ENCODE assay signal across 21 cellular contexts in the genomic region with DNA sequence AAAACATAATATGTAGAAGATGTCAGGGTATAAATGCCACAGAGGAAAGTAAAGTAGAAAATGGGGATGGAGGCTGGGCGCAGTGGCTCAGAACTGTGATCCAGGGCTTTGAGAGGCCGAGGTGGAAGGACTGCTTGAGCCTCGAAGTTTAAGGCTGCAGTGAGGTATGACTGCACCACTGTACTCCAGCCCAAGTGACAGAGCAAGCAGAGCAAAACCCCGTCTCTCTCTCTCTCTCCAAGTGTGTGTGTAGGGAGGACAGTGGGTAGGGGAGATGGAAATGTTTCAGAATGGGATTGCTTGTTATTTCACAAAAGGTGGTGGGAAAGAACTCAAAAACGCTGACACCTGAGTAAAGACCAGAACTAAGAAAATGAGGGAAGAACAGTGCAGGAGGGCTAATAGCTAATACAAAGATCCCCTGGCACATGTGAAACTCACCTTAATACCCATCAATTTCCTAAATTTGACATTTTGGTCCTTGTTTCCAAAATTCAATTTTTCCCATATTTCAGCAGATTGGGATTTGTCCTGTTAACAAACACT. TPM values are rescaled to one million over a fixed set of nuclear protein-coding genes. Genes with fewer than 3 reads are reported as not detected.
DNase-seq lines count a peak whose midpoint lies in the region; ATAC-seq, FAIRE-seq and TF ChIP-seq lines count a peak whose summit lies in the region.
"Had no signal": no experiment of that assay in that cellular context is flagged by ENCODE, and none has a peak within 500 bp of the region (broad histone marks: within the 10 kb centered on the region; RNA-seq: fewer than 3 reads in every experiment).

No MANE protein-coding gene starts in this region.

- no peak for TF ChIP-seq CTCF in K562 (IDR thresholded peaks at IDR 0.05 in 2 of 3, conservative IDR thresholded peaks at IDR 0.05 in 1 of 3; ENCODE audit: insufficient read depth in 2 of 3, low read depth in 1 of 3, low read length in 3 of 3)
- TF ChIP-seq CTCF in neural progenitor cell (IDR thresholded peaks at IDR 0.05), result no peak

- ATAC-seq in activated CD4-positive, alpha-beta T cell treated with anti-CD3 and anti-CD28 coated beads for 36 hours, result no peak
- ATAC-seq in T-helper 17 cell (no peak), K562 (no peak)
- ATAC-seq: HCT116 had no signal

- H3K27me3 ChIP-seq in BLaER1 treated with 17β-estradiol and CSF1 and Interleukin-3, amounts not matched to agents 10 nM and 100 nM, result no peaks in the 10 kb centered on the region
- H3K27me3 ChIP-seq in K562 (ENCODE audit: control insufficient read depth in 2 of 2, insufficient read depth in 2 of 2, low read length in 2 of 2) (no peaks in the 10 kb centered on the region), neural progenitor cell (no peaks in the 10 kb centered on the region)

- H3K27me3 Mint-ChIP-seq in activated CD4-positive, alpha-beta T cell treated with anti-CD3 and anti-CD28 coated beads for 36 hours, result no peaks in the 10 kb centered on the region
- H3K27me3 Mint-ChIP-seq in T-helper 17 cell (no peaks in the 10 kb centered on the region), neural progenitor cell (ENCODE audit: insufficient read depth, low read depth) (peaks cover 4% of the 10 kb centered on the region)

- in situ Hi-C loops in K562 (cut with MboI), result no loop called here
- in situ Hi-C loops in KBM-7 (cut with MboI; ENCODE audit: low pct_unique_long_range_greater_than_20kb, low sequenced_read_pairs), result loop anchor here (25.0 kb wide), 1 partner anchor 256 kb away; a partner anchor contains a TSS

- H3K27ac ChIP-seq in BLaER1 treated with 17β-estradiol and CSF1 and Interleukin-3, amounts not matched to agents 10 nM and 100 nM, result peak overlapping the region in 8 of 11 experiments; percentile 28 to 70 (median 48); a peak in 10 of 22 replicates
- H3K27ac ChIP-seq in K562 (ENCODE audit: extremely low read depth, low read depth, low read length) (no peak overlapping the region), neural progenitor cell (no peak overlapping the region)
- H3K27ac ChIP-seq: 22Rv1, RWPE1 had no signal

- TF ChIP-seq RAD21 in K562 (CRISPR knock-in tag; conservative IDR thresholded peaks at IDR 0.05 in 1 of 2, IDR thresholded peaks at IDR 0.05 in 1 of 2), result no peak

- H3F3A ChIP-seq in neural progenitor cell (ENCODE audit: low read depth), result peaks cover 91% of the 10 kb centered on the region

- H3K36me3 ChIP-seq in BLaER1 treated with 17β-estradiol and CSF1 and Interleukin-3, amounts not matched to agents 10 nM and 100 nM, result peaks cover 86 to 93% (median 89%) of the 10 kb centered on the region in 11 experiments
- H3K36me3 ChIP-seq in K562 (ENCODE audit: control insufficient read depth, insufficient read depth, low read length) (peaks cover 84% of the 10 kb centered on the region), neural progenitor cell (peaks cover 42% of the 10 kb centered on the region)

- CTCF ChIA-PET in activated CD4-positive, alpha-beta T cell treated with anti-CD3 and anti-CD28 coated beads for 36 hours (lab: Charles Lee), result no interaction called here
- CTCF ChIA-PET in K562 (lab: Yijun Ruan, JAX; ENCODE audit: low intra/inter-chr PET ratio), result no interaction called here

- H3K27ac Mint-ChIP-seq in activated CD4-positive, alpha-beta T cell treated with anti-CD3 and anti-CD28 coated beads for 36 hours, result peak overlapping the region; percentile 7
- peak overlapping the region; percentile 49 for H3K27ac Mint-ChIP-seq in T-helper 17 cell
- H3K27ac Mint-ChIP-seq in neural progenitor cell, result no peak overlapping the region

- intact Hi-C loops in activated CD4-positive, alpha-beta T cell treated with anti-CD3 and anti-CD28 coated beads for 36 hours (cut with DNase I, micrococcal nuclease), result no loop called here
- intact Hi-C loops in K562 (cut with micrococcal nuclease), result no loop called here

- peaks cover 73% of the 10 kb centered on the region for H3K36me3 Mint-ChIP-seq in activated CD4-positive, alpha-beta T cell treated with anti-CD3 and anti-CD28 coated beads for 36 hours (ENCODE audit: low read depth)
- H3K36me3 Mint-ChIP-seq in T-helper 17 cell (ENCODE audit: low read depth), result peaks cover 2% of the 10 kb centered on the region
- H3K36me3 Mint-ChIP-seq in neural progenitor cell, result peaks cover 41% of the 10 kb centered on the region

- no peak overlapping the region for H2AFZ ChIP-seq in K562 (ENCODE audit: low read depth, low read length)
- H2AFZ ChIP-seq in neural progenitor cell (replicated peaks), result no peak overlapping the region

- TF ChIP-seq EP300 in K562 (IDR thresholded peaks at IDR 0.05; ENCODE audit: low read length), result no peak

- H3K9me3 Mint-ChIP-seq in activated CD4-positive, alpha-beta T cell treated with anti-CD3 and anti-CD28 coated beads for 36 hours (ENCODE audit: low read depth), result no peaks in the 10 kb centered on the region
- no peaks in the 10 kb centered on the region for H3K9me3 Mint-ChIP-seq in neural progenitor cell

- no peaks in the 10 kb centered on the region for H3K9me1 ChIP-seq in K562 (ENCODE audit: control insufficient read depth, insufficient read depth, low read length)

- DNase-seq in activated CD4-positive, alpha-beta T cell treated with anti-CD3 and anti-CD28 coated beads for 36 hours, result no peak
- no peak for DNase-seq in activated CD4-positive, alpha-beta T cell treated with anti-CD3 and anti-CD28 coated beads, Interleukin-2, amount 50 U/mL, for 1 hour
- DNase-seq in T-helper 17 cell (no peak), K562 (ENCODE audit: extremely low read depth in 1 of 4, low spot score in 3 of 4) (no peak), neural progenitor cell (ENCODE audit: low spot score) (no peak), KBM-7 (no peak)
- no peak for DNase-seq in activated effector memory CD4-positive, alpha-beta T cell treated with Interleukin-2 at 50 U/mL for 16 hours
- DNase-seq: Calu3; DMS79; KG1; NCI-H1092; NCI-H345; NCI-H69; NK-92 treated with Interleukin-12 subunit alpha and Interleukin-12 subunit beta, amount 100 ng/mL, for 24 hours; OCI-M1 had no signal

- no peak overlapping the region for H3K4me3 ChIP-seq in BLaER1 treated with 17β-estradiol and CSF1 and Interleukin-3, amounts not matched to agents 10 nM and 100 nM
- H3K4me3 ChIP-seq in K562 (no peak overlapping the region), neural progenitor cell (no peak overlapping the region)

- no peak; the same call in 1 of the 2 replicates for TF ChIP-seq POLR2A in K562 (conservative IDR thresholded peaks at IDR 0.05)

- POLR2A ChIA-PET in activated CD4-positive, alpha-beta T cell treated with anti-CD3 and anti-CD28 coated beads for 36 hours (lab: Charles Lee), result no interaction called here
- POLR2A ChIA-PET in K562 (lab: Yijun Ruan, JAX), result interaction anchor here (1.1 kb wide), 1 partner anchor 14 kb away, joined by 3 read pairs; no protein-coding TSS in a partner anchor

- peak overlapping the region in 4 of 11 experiments; percentile 8 to 49 (median 34); a peak in 7 of 22 replicates for H3K4me2 ChIP-seq in BLaER1 treated with 17β-estradiol and CSF1 and Interleukin-3, amounts not matched to agents 10 nM and 100 nM
- no peak overlapping the region for H3K4me2 ChIP-seq in K562 (ENCODE audit: insufficient read depth, low read length)
- H3K4me2 ChIP-seq in neural progenitor cell, result no peak overlapping the region

- H3K4me3 Mint-ChIP-seq in activated CD4-positive, alpha-beta T cell treated with anti-CD3 and anti-CD28 coated beads for 36 hours, result no peak overlapping the region
- peak overlapping the region; percentile 33 for H3K4me3 Mint-ChIP-seq in T-helper 17 cell
- H3K4me3 Mint-ChIP-seq in neural progenitor cell, result no peak overlapping the region

- peak overlapping the region in 2 of 11 experiments; percentile 10 to 56; a peak in 3 of 22 replicates for H3K9ac ChIP-seq in BLaER1 treated with 17β-estradiol and CSF1 and Interleukin-3, amounts not matched to agents 10 nM and 100 nM
- no peak overlapping the region for H3K9ac ChIP-seq in K562 (ENCODE audit: insufficient read depth in 1 of 2, low read depth in 2 of 2, low read length in 2 of 2)
- no peak overlapping the region for H3K9ac ChIP-seq in neural progenitor cell

- WGBS in K562 (ENCODE audit: insufficient coverage, low coverage, missing lambda C conversion rate), result 86% methylated on average over 4 of the region's 5 CpGs

- peaks cover 49 to 86% (median 78%) of the 10 kb centered on the region in 11 experiments for H4K20me1 ChIP-seq in BLaER1 treated with 17β-estradiol and CSF1 and Interleukin-3, amounts not matched to agents 10 nM and 100 nM
- H4K20me1 ChIP-seq in K562 (replicated peaks; ENCODE audit: control insufficient read depth, insufficient read depth, low read length) (no peaks in the 10 kb centered on the region), neural progenitor cell (ENCODE audit: low read depth) (peaks cover 19% of the 10 kb centered on the region)

- H3K4me1 ChIP-seq in BLaER1 treated with 17β-estradiol and CSF1 and Interleukin-3, amounts not matched to agents 10 nM and 100 nM, result peaks cover 11 to 64% (median 30%) of the 10 kb centered on the region in 10 experiments
- H3K4me1 ChIP-seq in K562 (replicated peaks in 1 of 2; ENCODE audit: control insufficient read depth in 2 of 2, insufficient read depth in 2 of 2, low read length in 2 of 2) (peaks cover 0 to 3% of the 10 kb centered on the region in 2 experiments; a peak in 1 of 5 replicates), neural progenitor cell (peaks cover 1% of the 10 kb centered on the region)

- no peaks in the 10 kb centered on the region for H3K9me3 ChIP-seq in BLaER1 treated with 17β-estradiol and CSF1 and Interleukin-3, amounts not matched to agents 10 nM and 100 nM (replicated peaks in 1 of 11)
- H3K9me3 ChIP-seq in T-helper 17 cell (ENCODE audit: control insufficient read depth, low read length, poor library complexity, severe bottlenecking) (no peaks in the 10 kb centered on the region), K562 (replicated peaks; ENCODE audit: control insufficient read depth, insufficient read depth, low read depth, low read length) (no peaks in the 10 kb centered on the region), neural progenitor cell (ENCODE audit: low read depth) (no peaks in the 10 kb centered on the region)

- H3K4me1 Mint-ChIP-seq in activated CD4-positive, alpha-beta T cell treated with anti-CD3 and anti-CD28 coated beads for 36 hours, result peaks cover 9% of the 10 kb centered on the region
- H3K4me1 Mint-ChIP-seq in T-helper 17 cell, result peaks cover 8% of the 10 kb centered on the region
- H3K4me1 Mint-ChIP-seq in neural progenitor cell, result peaks cover 4% of the 10 kb centered on the region

- peaks cover 9% of the 10 kb centered on the region; the same call in 1 of the 3 replicates for H3K79me2 ChIP-seq in K562 (ENCODE audit: control insufficient read depth, insufficient read depth, low read length)
- H3K79me2 ChIP-seq in neural progenitor cell (ENCODE audit: low read depth), result peaks cover 46% of the 10 kb centered on the region

- no peak for FAIRE-seq in K562 (lab: Jason Lieb, UNC)
- FAIRE-seq: GM12891, GM19239 had no signal

- no TSS peak for BruUV-seq in K562 (replicated peaks; lab: Mats Ljungman, UMichigan)

RNA-seq across cellular contexts. Expression of a gene that starts 5.7 kb away (rescaled TPM):
- total RNA-seq in activated CD4-positive, alpha-beta T cell treated with anti-CD3 and anti-CD28 coated beads for 36 hours, result 10 to 100 TPM; 34.7 to 39.1 TPM
- 10 to 100 TPM; 53.0 to 60.3 TPM for total RNA-seq in T-helper 17 cell
- 46.3 and 139 TPM in 2 replicates for total RNA-seq in K562 (2011; cell fraction: chromatin; rRNA removed; ENCODE audit: low replicate concordance)
- total RNA-seq in K562 (2011; cell fraction: nucleolus; rRNA removed), result 22.3 and 27.9 TPM in 2 replicates
- 46.5 and 73.4 TPM in 2 replicates for total RNA-seq in K562 (2011; cell fraction: nucleoplasm; rRNA removed)
- 25.3 and 27.7 TPM in 2 replicates for total RNA-seq in K562 (2014; rRNA removed)
- 41.1 and 50.2 TPM in 2 replicates for total RNA-seq in K562 (2014; rRNA removed; fragmentation: Illumina TruSeq; extraction: Trizol)
- 32.5 and 36.5 TPM in 2 replicates for total RNA-seq in K562 (2015; rRNA removed; fragmentation: Illumina TruSeq; extraction: Trizol)
- total RNA-seq in K562 (2021), result 34.1 and 36.0 TPM in 2 replicates
- 28.9 and 32.0 TPM in 2 replicates for polyA plus RNA-seq in K562 (2011; rRNA removed)
- polyA plus RNA-seq in K562 (2011; cell fraction: cytosol; rRNA removed), result 15.4 and 21.2 TPM in 2 replicates
- polyA plus RNA-seq in K562 (2011; cell fraction: nucleus; rRNA removed), result 40.8 and 51.1 TPM in 2 replicates
- polyA plus RNA-seq in K562 (2012), result 21.2 and 36.6 TPM in 2 replicates
- 41.3 and 50.9 TPM in 2 replicates for polyA plus RNA-seq in K562 (2014; fragmentation: Illumina TruSeq; extraction: Trizol)
- 10 to 100 TPM; 14.8 to 20.7 TPM for polyA plus RNA-seq in K562 (2014; fragmentation: Nextera tagmentation; extraction: Ambion mirVana)
- 34.8 and 37.9 TPM in 2 replicates for polyA plus RNA-seq in K562 (2014; rRNA removed)
- polyA minus RNA-seq in K562 (2011; rRNA and poly(A)+ RNA removed), result 27.6 and 29.6 TPM in 2 replicates
- 13.9 and 15.6 TPM in 2 replicates for polyA minus RNA-seq in K562 (2011; cell fraction: cytosol; rRNA and poly(A)+ RNA removed)
- 15.1 and 30.9 TPM in 2 replicates for polyA minus RNA-seq in K562 (2011; cell fraction: nucleus; rRNA and poly(A)+ RNA removed)
- 34.5 and 49.1 TPM in 2 replicates for total RNA-seq in neural progenitor cell (ENCODE audit: low replicate concordance)

RNA-seq across cellular contexts. Expression of a gene that starts 20.3 kb away (rescaled TPM):
- 100 to 1,000 TPM in 1 of 2 experiments, 10 to 100 TPM in 1; 92.7 to 105 TPM for total RNA-seq in activated CD4-positive, alpha-beta T cell treated with anti-CD3 and anti-CD28 coated beads for 36 hours
- total RNA-seq in T-helper 17 cell, result 100 to 1,000 TPM; 292 to 297 TPM
- 98.7 and 318 TPM in 2 replicates for total RNA-seq in K562 (2011; cell fraction: chromatin; rRNA removed; ENCODE audit: low replicate concordance)
- 46.5 and 58.4 TPM in 2 replicates for total RNA-seq in K562 (2011; cell fraction: nucleolus; rRNA removed)
- 128 and 216 TPM in 2 replicates for total RNA-seq in K562 (2011; cell fraction: nucleoplasm; rRNA removed)
- total RNA-seq in K562 (2014; rRNA removed), result 65.9 and 83.6 TPM in 2 replicates
- 112 and 125 TPM in 2 replicates for total RNA-seq in K562 (2014; rRNA removed; fragmentation: Illumina TruSeq; extraction: Trizol)
- 109 and 120 TPM in 2 replicates for total RNA-seq in K562 (2015; rRNA removed; fragmentation: Illumina TruSeq; extraction: Trizol)
- total RNA-seq in K562 (2021), result 55.5 and 56.9 TPM in 2 replicates
- polyA plus RNA-seq in K562 (2011; rRNA removed), result 66.6 and 70.1 TPM in 2 replicates
- 4.7 and 14.5 TPM in 2 replicates for polyA plus RNA-seq in K562 (2011; cell fraction: cytosol; rRNA removed)
- polyA plus RNA-seq in K562 (2011; cell fraction: nucleus; rRNA removed), result 82.9 and 129 TPM in 2 replicates
- 44.7 and 51.8 TPM in 2 replicates for polyA plus RNA-seq in K562 (2012)
- 87.5 and 123 TPM in 2 replicates for polyA plus RNA-seq in K562 (2014; fragmentation: Illumina TruSeq; extraction: Trizol)
- polyA plus RNA-seq in K562 (2014; fragmentation: Nextera tagmentation; extraction: Ambion mirVana), result 10 to 100 TPM; 52.6 to 72.3 TPM
- 65.0 and 80.3 TPM in 2 replicates for polyA plus RNA-seq in K562 (2014; rRNA removed)
- polyA minus RNA-seq in K562 (2011; rRNA and poly(A)+ RNA removed), result 55.6 and 64.7 TPM in 2 replicates
- 13.8 and 20.4 TPM in 2 replicates for polyA minus RNA-seq in K562 (2011; cell fraction: cytosol; rRNA and poly(A)+ RNA removed)
- 44.2 and 98.2 TPM in 2 replicates for polyA minus RNA-seq in K562 (2011; cell fraction: nucleus; rRNA and poly(A)+ RNA removed)
- total RNA-seq in neural progenitor cell (ENCODE audit: low replicate concordance), result 156 and 248 TPM in 2 replicates

RNA-seq across cellular contexts. Expression of a gene that starts 20.6 kb away (rescaled TPM):
- total RNA-seq in activated CD4-positive, alpha-beta T cell treated with anti-CD3 and anti-CD28 coated beads for 36 hours, result 100 to 1,000 TPM; 136 to 175 TPM
- total RNA-seq in T-helper 17 cell, result 10 to 100 TPM; 24.1 to 25.1 TPM
- total RNA-seq in K562 (2011; cell fraction: chromatin; rRNA removed; ENCODE audit: low replicate concordance), result 430 and 898 TPM in 2 replicates
- total RNA-seq in K562 (2011; cell fraction: nucleolus; rRNA removed), result 165 and 228 TPM in 2 replicates
- total RNA-seq in K562 (2011; cell fraction: nucleoplasm; rRNA removed), result 371 and 438 TPM in 2 replicates
- 62.7 and 69.9 TPM in 2 replicates for total RNA-seq in K562 (2014; rRNA removed)
- total RNA-seq in K562 (2014; rRNA removed; fragmentation: Illumina TruSeq; extraction: Trizol), result 134 and 135 TPM in 2 replicates
- total RNA-seq in K562 (2015; rRNA removed; fragmentation: Illumina TruSeq; extraction: Trizol), result 110 and 120 TPM in 2 replicates
- total RNA-seq in K562 (2021), result 82.3 and 83.1 TPM in 2 replicates
- 130 and 146 TPM in 2 replicates for polyA plus RNA-seq in K562 (2011; rRNA removed)
- 26.7 and 41.9 TPM in 2 replicates for polyA plus RNA-seq in K562 (2011; cell fraction: cytosol; rRNA removed)
- 353 and 375 TPM in 2 replicates for polyA plus RNA-seq in K562 (2011; cell fraction: nucleus; rRNA removed)
- polyA plus RNA-seq in K562 (2012), result 55.8 and 85.6 TPM in 2 replicates
- 74.1 and 99.6 TPM in 2 replicates for polyA plus RNA-seq in K562 (2014; fragmentation: Illumina TruSeq; extraction: Trizol)
- 10 to 100 TPM; 38.9 to 57.8 TPM for polyA plus RNA-seq in K562 (2014; fragmentation: Nextera tagmentation; extraction: Ambion mirVana)
- polyA plus RNA-seq in K562 (2014; rRNA removed), result 102 and 103 TPM in 2 replicates
- 198 and 218 TPM in 2 replicates for polyA minus RNA-seq in K562 (2011; rRNA and poly(A)+ RNA removed)
- 42.0 and 54.2 TPM in 2 replicates for polyA minus RNA-seq in K562 (2011; cell fraction: cytosol; rRNA and poly(A)+ RNA removed)
- 158 and 332 TPM in 2 replicates for polyA minus RNA-seq in K562 (2011; cell fraction: nucleus; rRNA and poly(A)+ RNA removed)
- total RNA-seq in neural progenitor cell (ENCODE audit: low replicate concordance), result 196 and 249 TPM in 2 replicates

Comparison
In these comparisons a context has a peak if more than half of its experiments do, and no peak if none do; other contexts are left out.
1. H3K27ac ChIP-seq: peak in BLaER1 treated with 17β-estradiol and CSF1 and Interleukin-3, amounts not matched to agents 10 nM and 100 nM (8 of 11); none in K562 (single experiment) and neural progenitor cell (single experiment).